1 cellular context compared by ENCODE assay signal in the genomic region with DNA sequence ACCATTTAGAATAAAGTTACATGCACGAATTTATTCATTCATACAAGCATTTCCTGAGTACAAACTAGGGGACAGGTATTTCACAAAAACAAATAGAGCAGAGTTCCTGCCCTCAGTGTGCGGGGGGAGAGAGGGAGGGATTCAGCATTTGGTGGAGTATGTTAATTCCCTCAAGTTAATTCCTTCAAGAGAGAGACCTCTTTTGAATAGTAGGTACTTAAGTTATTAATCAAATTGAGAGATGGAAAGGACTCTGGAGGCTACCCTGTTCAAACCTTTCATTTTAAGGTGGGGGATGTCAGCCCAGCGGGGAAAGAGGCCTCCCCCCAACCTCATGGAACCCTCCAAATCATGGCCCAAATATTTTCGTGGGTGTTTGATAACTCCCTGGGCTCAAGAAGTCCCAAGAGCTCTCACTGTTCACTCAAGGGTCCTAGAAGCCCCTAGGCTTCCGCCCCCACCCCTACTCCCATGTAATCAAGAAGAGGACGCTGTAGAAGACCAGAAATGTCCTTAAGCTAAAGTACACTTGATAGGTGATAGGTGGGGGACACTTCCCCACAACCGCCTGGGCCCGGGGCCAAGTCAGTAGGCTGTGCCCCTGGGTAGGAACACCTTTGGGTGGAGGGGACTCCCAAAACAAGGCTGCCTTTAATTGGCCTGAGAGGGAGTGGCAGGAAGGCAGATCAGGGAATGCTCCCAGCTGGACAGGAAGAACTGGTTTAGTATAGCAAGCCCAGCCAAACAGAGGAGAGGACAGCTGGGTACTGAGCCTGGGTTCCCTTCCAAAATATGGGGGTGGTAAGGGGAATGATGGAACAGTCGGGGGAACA.
TF ChIP-seq lines count a peak whose summit lies in the region.

No MANE protein-coding gene starts in this region.

TF ChIP-seq in liver, 16 proteins besides CTCF, POLR2A, EP300 and RAD21 (continued from another document):
- TF ChIP-seq FOXA2 (IDR thresholded peaks at IDR 0.05) = no peak
- peak in 1 of 2 donors; percentile 61 for TF ChIP-seq HNF4A (conservative IDR thresholded peaks at IDR 0.05)
- TF ChIP-seq, protein P1, sequence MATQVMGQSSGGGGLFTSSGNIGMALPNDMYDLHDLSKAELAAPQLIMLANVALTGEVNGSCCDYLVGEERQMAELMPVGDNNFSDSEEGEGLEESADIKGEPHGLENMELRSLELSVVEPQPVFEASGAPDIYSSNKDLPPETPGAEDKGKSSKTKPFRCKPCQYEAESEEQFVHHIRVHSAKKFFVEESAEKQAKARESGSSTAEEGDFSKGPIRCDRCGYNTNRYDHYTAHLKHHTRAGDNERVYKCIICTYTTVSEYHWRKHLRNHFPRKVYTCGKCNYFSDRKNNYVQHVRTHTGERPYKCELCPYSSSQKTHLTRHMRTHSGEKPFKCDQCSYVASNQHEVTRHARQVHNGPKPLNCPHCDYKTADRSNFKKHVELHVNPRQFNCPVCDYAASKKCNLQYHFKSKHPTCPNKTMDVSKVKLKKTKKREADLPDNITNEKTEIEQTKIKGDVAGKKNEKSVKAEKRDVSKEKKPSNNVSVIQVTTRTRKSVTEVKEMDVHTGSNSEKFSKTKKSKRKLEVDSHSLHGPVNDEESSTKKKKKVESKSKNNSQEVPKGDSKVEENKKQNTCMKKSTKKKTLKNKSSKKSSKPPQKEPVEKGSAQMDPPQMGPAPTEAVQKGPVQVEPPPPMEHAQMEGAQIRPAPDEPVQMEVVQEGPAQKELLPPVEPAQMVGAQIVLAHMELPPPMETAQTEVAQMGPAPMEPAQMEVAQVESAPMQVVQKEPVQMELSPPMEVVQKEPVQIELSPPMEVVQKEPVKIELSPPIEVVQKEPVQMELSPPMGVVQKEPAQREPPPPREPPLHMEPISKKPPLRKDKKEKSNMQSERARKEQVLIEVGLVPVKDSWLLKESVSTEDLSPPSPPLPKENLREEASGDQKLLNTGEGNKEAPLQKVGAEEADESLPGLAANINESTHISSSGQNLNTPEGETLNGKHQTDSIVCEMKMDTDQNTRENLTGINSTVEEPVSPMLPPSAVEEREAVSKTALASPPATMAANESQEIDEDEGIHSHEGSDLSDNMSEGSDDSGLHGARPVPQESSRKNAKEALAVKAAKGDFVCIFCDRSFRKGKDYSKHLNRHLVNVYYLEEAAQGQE (IDR thresholded peaks at IDR 0.05) = peak; percentile 54
- no peak for TF ChIP-seq NR2F2 (IDR thresholded peaks at IDR 0.05)
